Comparison of ENCODE assay signal across 1 cellular context in genomic region chr22:38707346-38707745, GRCh38.
TF ChIP-seq lines count a peak whose summit lies in the region.

No MANE protein-coding gene starts in this region.

TF ChIP-seq in GM12878, 131 proteins besides CTCF, POLR2A, EP300 and RAD21:
- TF ChIP-seq STAT3 (IDR thresholded peaks at IDR 0.05; ENCODE audit: low read depth, low read length): no peak
- no peak for TF ChIP-seq NFXL1 (IDR thresholded peaks at IDR 0.05; ENCODE audit: borderline replicate concordance)
- TF ChIP-seq NRF1 (conservative IDR thresholded peaks at IDR 0.05; ENCODE audit: low read depth, low read length): no peak
- no peak for TF ChIP-seq ESRRA (IDR thresholded peaks at IDR 0.05; ENCODE audit: low read length)
